Comparison of ENCODE assay signal across 1 cellular context in the genomic region with DNA sequence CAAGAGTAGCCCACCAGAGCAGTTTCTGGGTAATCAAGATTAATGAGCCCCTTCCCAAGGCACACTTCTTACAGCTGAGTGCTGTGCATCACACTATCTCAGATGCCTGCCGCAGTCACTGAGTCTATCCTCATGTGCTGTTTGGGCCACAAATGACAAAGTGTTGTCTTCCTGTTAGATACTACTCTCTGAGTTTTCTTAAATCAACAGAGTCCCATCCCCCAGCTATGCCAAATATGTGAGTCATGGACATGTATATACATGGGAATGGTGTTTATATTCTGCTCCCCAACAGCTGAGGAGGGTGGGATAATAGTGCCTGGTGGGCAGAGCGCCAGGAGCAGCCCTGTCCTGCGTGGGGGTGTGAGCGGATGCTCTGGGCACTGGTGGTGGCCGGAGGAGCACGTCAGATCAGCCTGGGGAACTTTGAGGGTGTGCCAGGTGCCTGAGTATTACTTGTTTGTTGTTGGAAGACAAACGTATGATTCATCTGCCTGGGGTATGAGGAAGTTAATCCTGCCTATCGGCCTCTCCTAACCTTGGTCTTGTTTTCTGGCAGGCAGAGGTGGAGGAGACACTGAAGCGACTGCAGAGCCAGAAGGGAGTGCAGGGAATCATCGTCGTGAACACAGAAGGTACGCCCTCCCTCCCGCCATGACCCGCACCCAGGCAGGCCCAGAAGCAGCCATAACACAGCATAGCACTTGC.
TF ChIP-seq lines count a peak whose summit lies in the region.

No MANE protein-coding gene starts in this region.

TF ChIP-seq in HepG2, 621 proteins besides CTCF, POLR2A, EP300 and RAD21 (continued from another document and continues in another):
- TF ChIP-seq ZFP62 (CRISPR knock-in tag; IDR thresholded peaks at IDR 0.05) (0 out of 2 replicates have a peak, but pooled peaks have one; percentile 68), ZKSCAN1 (IDR thresholded peaks at IDR 0.05; ENCODE audit: low read length) (peak; percentile 51; the same call in 1 of the 2 replicates), POLR2AphosphoS2 (IDR thresholded peaks at IDR 0.05; ENCODE audit: low read depth, low read length) (no peak), ZSCAN29 (CRISPR knock-in tag; conservative IDR thresholded peaks at IDR 0.05) (peak; percentile 92), ZNF546 (CRISPR knock-in tag; conservative IDR thresholded peaks at IDR 0.05) (no peak), ZNF136 (CRISPR knock-in tag; IDR thresholded peaks at IDR 0.05; ENCODE audit: low read depth) (no peak), AKAP8 (CRISPR knock-in tag; IDR thresholded peaks at IDR 0.05) (no peak), ZFY (CRISPR knock-in tag; IDR thresholded peaks at IDR 0.05) (peak; percentile 41; the same call in 1 of the 2 replicates), SNRNP70 (IDR thresholded peaks at IDR 0.05; ENCODE audit: low read depth, low read length) (no peak), ZNF263 (CRISPR knock-in tag; IDR thresholded peaks at IDR 0.05) (peak; percentile 62; the same call in 1 of the 2 replicates), ZNF441 (CRISPR knock-in tag; IDR thresholded peaks at IDR 0.05; ENCODE audit: borderline replicate concordance) (0 out of 2 replicates have a peak, but pooled peaks have one; percentile 49), SMC3 (IDR thresholded peaks at IDR 0.05; ENCODE audit: low read length) (no peak), ZNF629 (CRISPR knock-in tag; conservative IDR thresholded peaks at IDR 0.05) (no peak), ZNF33A (CRISPR knock-in tag; IDR thresholded peaks at IDR 0.05; ENCODE audit: borderline replicate concordance) (0 out of 2 replicates have a peak, but pooled peaks have one; percentile 61), TAF15 (IDR thresholded peaks at IDR 0.05; ENCODE audit: low read depth, low read length, poor library complexity, severe bottlenecking) (no peak), GATAD1 (CRISPR knock-in tag; IDR thresholded peaks at IDR 0.05) (peak; percentile 63; the same call in 1 of the 2 replicates), MTA3 (CRISPR knock-in tag; IDR thresholded peaks at IDR 0.05) (no peak), MED13 (CRISPR knock-in tag; IDR thresholded peaks at IDR 0.05) (no peak), ZNF264 (CRISPR knock-in tag; IDR thresholded peaks at IDR 0.05) (peak; percentile 66), SPEN (CRISPR knock-in tag; IDR thresholded peaks at IDR 0.05; ENCODE audit: low read depth) (peak; percentile 46; the same call in 1 of the 2 replicates), YEATS2 (CRISPR knock-in tag; IDR thresholded peaks at IDR 0.05; ENCODE audit: borderline replicate concordance) (peak; percentile 77; the same call in 1 of the 2 replicates), MEIS1 (CRISPR knock-in tag; IDR thresholded peaks at IDR 0.05; ENCODE audit: borderline replicate concordance) (peak; percentile 94; the same call in 1 of the 2 replicates), KLF9 (CRISPR knock-in tag; IDR thresholded peaks at IDR 0.05; ENCODE audit: low read depth) (no peak), ETV6 (CRISPR knock-in tag; conservative IDR thresholded peaks at IDR 0.05) (no peak; the same call in 1 of the 2 replicates), SIN3B (IDR thresholded peaks at IDR 0.05; ENCODE audit: low read length) (0 out of 2 replicates have a peak, but pooled peaks have one; percentile 49), ELF3 (CRISPR knock-in tag; IDR thresholded peaks at IDR 0.05) (peak; percentile 100), ZSCAN25 (CRISPR knock-in tag; IDR thresholded peaks at IDR 0.05) (no peak), FOSL2 (CRISPR knock-in tag; IDR thresholded peaks at IDR 0.05) (peak; percentile 99), ZNF557 (CRISPR knock-in tag; IDR thresholded peaks at IDR 0.05) (no peak), TAF1 (CRISPR knock-in tag; IDR thresholded peaks at IDR 0.05) (no peak; the same call in 1 of the 2 replicates), HNRNPK (IDR thresholded peaks at IDR 0.05; ENCODE audit: low read depth, low read length, poor library complexity, severe bottlenecking) (no peak), ZNF749 (CRISPR knock-in tag; IDR thresholded peaks at IDR 0.05; ENCODE audit: borderline replicate concordance) (no peak), AGO1 (IDR thresholded peaks at IDR 0.05; ENCODE audit: low read depth, low read length, poor library complexity, severe bottlenecking) (no peak), HOXA3 (CRISPR knock-in tag; IDR thresholded peaks at IDR 0.05) (no peak; the same call in 1 of the 2 replicates), ETV5 (CRISPR knock-in tag; IDR thresholded peaks at IDR 0.05; ENCODE audit: borderline replicate concordance) (peak; percentile 89), MLLT10 (CRISPR knock-in tag; IDR thresholded peaks at IDR 0.05) (no peak), ZNF296 (CRISPR knock-in tag; conservative IDR thresholded peaks at IDR 0.05) (no peak), NAIF1 (CRISPR knock-in tag; IDR thresholded peaks at IDR 0.05; ENCODE audit: borderline replicate concordance) (no peak), HDAC6 (IDR thresholded peaks at IDR 0.05; ENCODE audit: low read depth, low read length) (no peak), RELA (CRISPR knock-in tag; IDR thresholded peaks at IDR 0.05) (no peak; the same call in 1 of the 2 replicates), MAFG (CRISPR knock-in tag; IDR thresholded peaks at IDR 0.05) (no peak), GABPA (IDR thresholded peaks at IDR 0.05; ENCODE audit: low read depth, low read length) (no peak), GABPA (CRISPR knock-in tag; IDR thresholded peaks at IDR 0.05; ENCODE audit: low read depth) (peak; percentile 71), TEAD2 (CRISPR knock-in tag; IDR thresholded peaks at IDR 0.05) (no peak), EHMT2 (IDR thresholded peaks at IDR 0.05; ENCODE audit: borderline replicate concordance, low read depth, low read length) (no peak), JUNB (CRISPR knock-in tag; IDR thresholded peaks at IDR 0.05; ENCODE audit: borderline replicate concordance) (peak; percentile 96), MTA1 (CRISPR knock-in tag; IDR thresholded peaks at IDR 0.05; ENCODE audit: borderline replicate concordance) (peak; percentile 88), FOXA3 (CRISPR knock-in tag; IDR thresholded peaks at IDR 0.05) (peak; percentile 98), ZNF230 (CRISPR knock-in tag; IDR thresholded peaks at IDR 0.05) (no peak; the same call in 1 of the 2 replicates)
- TF ChIP-seq, protein P1, sequence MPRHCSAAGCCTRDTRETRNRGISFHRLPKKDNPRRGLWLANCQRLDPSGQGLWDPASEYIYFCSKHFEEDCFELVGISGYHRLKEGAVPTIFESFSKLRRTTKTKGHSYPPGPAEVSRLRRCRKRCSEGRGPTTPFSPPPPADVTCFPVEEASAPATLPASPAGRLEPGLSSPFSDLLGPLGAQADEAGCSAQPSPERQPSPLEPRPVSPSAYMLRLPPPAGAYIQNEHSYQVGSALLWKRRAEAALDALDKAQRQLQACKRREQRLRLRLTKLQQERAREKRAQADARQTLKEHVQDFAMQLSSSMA (CRISPR knock-in tag; IDR thresholded peaks at IDR 0.05): no peak
- TF ChIP-seq, protein P2, sequence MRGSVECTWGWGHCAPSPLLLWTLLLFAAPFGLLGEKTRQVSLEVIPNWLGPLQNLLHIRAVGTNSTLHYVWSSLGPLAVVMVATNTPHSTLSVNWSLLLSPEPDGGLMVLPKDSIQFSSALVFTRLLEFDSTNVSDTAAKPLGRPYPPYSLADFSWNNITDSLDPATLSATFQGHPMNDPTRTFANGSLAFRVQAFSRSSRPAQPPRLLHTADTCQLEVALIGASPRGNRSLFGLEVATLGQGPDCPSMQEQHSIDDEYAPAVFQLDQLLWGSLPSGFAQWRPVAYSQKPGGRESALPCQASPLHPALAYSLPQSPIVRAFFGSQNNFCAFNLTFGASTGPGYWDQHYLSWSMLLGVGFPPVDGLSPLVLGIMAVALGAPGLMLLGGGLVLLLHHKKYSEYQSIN (CRISPR knock-in tag; IDR thresholded peaks at IDR 0.05; ENCODE audit: borderline replicate concordance): no peak
- TF ChIP-seq, protein P3, sequence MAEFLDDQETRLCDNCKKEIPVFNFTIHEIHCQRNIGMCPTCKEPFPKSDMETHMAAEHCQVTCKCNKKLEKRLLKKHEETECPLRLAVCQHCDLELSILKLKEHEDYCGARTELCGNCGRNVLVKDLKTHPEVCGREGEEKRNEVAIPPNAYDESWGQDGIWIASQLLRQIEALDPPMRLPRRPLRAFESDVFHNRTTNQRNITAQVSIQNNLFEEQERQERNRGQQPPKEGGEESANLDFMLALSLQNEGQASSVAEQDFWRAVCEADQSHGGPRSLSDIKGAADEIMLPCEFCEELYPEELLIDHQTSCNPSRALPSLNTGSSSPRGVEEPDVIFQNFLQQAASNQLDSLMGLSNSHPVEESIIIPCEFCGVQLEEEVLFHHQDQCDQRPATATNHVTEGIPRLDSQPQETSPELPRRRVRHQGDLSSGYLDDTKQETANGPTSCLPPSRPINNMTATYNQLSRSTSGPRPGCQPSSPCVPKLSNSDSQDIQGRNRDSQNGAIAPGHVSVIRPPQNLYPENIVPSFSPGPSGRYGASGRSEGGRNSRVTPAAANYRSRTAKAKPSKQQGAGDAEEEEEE (CRISPR knock-in tag; IDR thresholded peaks at IDR 0.05; ENCODE audit: borderline replicate concordance): no peak
- TF ChIP-seq, protein P4, sequence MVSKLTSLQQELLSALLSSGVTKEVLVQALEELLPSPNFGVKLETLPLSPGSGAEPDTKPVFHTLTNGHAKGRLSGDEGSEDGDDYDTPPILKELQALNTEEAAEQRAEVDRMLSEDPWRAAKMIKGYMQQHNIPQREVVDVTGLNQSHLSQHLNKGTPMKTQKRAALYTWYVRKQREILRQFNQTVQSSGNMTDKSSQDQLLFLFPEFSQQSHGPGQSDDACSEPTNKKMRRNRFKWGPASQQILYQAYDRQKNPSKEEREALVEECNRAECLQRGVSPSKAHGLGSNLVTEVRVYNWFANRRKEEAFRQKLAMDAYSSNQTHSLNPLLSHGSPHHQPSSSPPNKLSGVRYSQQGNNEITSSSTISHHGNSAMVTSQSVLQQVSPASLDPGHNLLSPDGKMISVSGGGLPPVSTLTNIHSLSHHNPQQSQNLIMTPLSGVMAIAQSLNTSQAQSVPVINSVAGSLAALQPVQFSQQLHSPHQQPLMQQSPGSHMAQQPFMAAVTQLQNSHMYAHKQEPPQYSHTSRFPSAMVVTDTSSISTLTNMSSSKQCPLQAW (CRISPR knock-in tag; IDR thresholded peaks at IDR 0.05): peak; percentile 92
- TF ChIP-seq, protein P5, sequence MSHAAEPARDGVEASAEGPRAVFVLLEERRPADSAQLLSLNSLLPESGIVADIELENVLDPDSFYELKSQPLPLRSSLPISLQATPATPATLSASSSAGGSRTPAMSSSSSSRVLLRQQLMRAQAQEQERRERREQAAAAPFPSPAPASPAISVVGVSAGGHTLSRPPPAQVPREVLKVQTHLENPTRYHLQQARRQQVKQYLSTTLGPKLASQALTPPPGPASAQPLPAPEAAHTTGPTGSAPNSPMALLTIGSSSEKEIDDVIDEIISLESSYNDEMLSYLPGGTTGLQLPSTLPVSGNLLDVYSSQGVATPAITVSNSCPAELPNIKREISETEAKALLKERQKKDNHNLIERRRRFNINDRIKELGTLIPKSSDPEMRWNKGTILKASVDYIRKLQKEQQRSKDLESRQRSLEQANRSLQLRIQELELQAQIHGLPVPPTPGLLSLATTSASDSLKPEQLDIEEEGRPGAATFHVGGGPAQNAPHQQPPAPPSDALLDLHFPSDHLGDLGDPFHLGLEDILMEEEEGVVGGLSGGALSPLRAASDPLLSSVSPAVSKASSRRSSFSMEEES (CRISPR knock-in tag; IDR thresholded peaks at IDR 0.05): peak; percentile 84
- TF ChIP-seq, protein P6, sequence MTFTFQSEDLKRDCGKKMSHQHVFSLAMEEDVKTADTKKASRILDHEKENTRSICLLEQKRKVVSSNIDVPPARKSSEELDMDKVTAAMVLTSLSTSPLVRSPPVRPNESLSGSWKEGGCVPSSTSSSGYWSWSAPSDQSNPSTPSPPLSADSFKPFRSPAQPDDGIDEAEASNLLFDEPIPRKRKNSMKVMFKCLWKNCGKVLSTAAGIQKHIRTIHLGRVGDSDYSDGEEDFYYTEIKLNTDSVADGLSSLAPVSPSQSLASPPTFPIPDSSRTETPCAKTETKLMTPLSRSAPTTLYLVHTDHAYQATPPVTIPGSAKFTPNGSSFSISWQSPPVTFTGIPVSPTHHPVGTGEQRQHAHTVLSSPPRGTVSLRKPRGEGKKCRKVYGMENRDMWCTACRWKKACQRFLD (CRISPR knock-in tag; IDR thresholded peaks at IDR 0.05; ENCODE audit: borderline replicate concordance): 0 out of 2 replicates have a peak, but pooled peaks have one; percentile 29
- TF ChIP-seq, protein P7, sequence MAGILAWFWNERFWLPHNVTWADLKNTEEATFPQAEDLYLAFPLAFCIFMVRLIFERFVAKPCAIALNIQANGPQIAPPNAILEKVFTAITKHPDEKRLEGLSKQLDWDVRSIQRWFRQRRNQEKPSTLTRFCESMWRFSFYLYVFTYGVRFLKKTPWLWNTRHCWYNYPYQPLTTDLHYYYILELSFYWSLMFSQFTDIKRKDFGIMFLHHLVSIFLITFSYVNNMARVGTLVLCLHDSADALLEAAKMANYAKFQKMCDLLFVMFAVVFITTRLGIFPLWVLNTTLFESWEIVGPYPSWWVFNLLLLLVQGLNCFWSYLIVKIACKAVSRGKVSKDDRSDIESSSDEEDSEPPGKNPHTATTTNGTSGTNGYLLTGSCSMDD (CRISPR knock-in tag; IDR thresholded peaks at IDR 0.05): no peak
- TF ChIP-seq, protein P8, sequence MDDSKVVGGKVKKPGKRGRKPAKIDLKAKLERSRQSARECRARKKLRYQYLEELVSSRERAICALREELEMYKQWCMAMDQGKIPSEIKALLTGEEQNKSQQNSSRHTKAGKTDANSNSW (CRISPR knock-in tag; IDR thresholded peaks at IDR 0.05; ENCODE audit: borderline replicate concordance): peak; percentile 3; the same call in 1 of the 2 replicates
- TF ChIP-seq, protein P9, sequence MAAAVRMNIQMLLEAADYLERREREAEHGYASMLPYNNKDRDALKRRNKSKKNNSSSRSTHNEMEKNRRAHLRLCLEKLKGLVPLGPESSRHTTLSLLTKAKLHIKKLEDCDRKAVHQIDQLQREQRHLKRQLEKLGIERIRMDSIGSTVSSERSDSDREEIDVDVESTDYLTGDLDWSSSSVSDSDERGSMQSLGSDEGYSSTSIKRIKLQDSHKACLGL (CRISPR knock-in tag; IDR thresholded peaks at IDR 0.05): no peak; the same call in 1 of the 2 replicates
